In the genomic region with DNA sequence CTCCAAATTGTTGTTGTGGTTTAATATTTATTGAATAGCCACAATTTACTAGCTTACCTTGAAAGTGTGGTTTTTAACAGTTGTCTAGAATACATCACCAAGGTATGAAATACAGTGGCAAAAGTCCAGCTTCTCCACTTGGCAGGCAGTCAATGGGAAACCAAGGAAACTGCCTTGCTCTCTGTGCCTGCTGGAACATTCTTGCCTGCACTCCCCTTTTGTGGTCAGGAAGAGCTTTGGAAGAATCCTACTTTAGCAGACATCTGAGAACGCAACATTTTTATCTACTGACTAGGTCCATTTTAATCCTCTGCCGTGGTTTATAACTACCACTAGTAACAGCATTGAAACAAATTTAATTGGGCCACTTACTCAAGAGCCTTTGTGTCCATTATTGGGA, we compare ENCODE assay signal across 7 cellular contexts.
A peak's percentile ranks its signal among the peaks of the same experiment; 100 is the strongest.
DNase-seq lines count a peak whose midpoint lies in the region; ATAC-seq and TF ChIP-seq lines count a peak whose summit lies in the region.

No MANE protein-coding gene starts in this region.

- no peak overlapping the region for H3K27ac ChIP-seq in tibial nerve

- no peak overlapping the region for H3K4me3 ChIP-seq in HFF-Myc (replicated peaks; ENCODE audit: low read depth, low read length)
- no peak overlapping the region for H3K4me3 ChIP-seq in fibroblast of villous mesenchyme (ENCODE audit: low read depth, low read length)
- no peak overlapping the region for H3K4me3 ChIP-seq in tibial nerve

- TF ChIP-seq POLR2A in tibial nerve (IDR thresholded peaks at IDR 0.05): no peak

- no peaks in the 10 kb centered on the region for H3K9me3 ChIP-seq in tibial nerve

- TF ChIP-seq CTCF in HFF-Myc (IDR thresholded peaks at IDR 0.05; ENCODE audit: low read depth, low read length, missing control alignments) (no peak), fibroblast of villous mesenchyme (IDR thresholded peaks at IDR 0.05; ENCODE audit: insufficient read depth, low read depth, low read length) (no peak), tibial nerve (IDR thresholded peaks at IDR 0.05) (no peak)

- H3K36me3 ChIP-seq in tibial nerve: no peaks in the 10 kb centered on the region

- no peaks in the 10 kb centered on the region for H3K27me3 ChIP-seq in tibial nerve

- peak; percentile 99 for ATAC-seq in SK-N-SH treated with all-trans-retinoic acid at 6 μM for 48 hours
- no peak for ATAC-seq in GM18867 (IDR thresholded peaks at IDR 0.05; ENCODE audit: unreplicated experiment)
- ATAC-seq in HG02610 (IDR thresholded peaks at IDR 0.05; ENCODE audit: unreplicated experiment): no peak
- ATAC-seq in GM19463 (IDR thresholded peaks at IDR 0.05; ENCODE audit: unreplicated experiment): no peak

- no peak for TF ChIP-seq EP300 in tibial nerve (IDR thresholded peaks at IDR 0.05)

- DNase-seq in HFF-Myc (ENCODE audit: extremely low read depth, low read depth): peak; percentile 65
- DNase-seq in fibroblast of villous mesenchyme (ENCODE audit: low read depth): peak; percentile 86
- peak; percentile 24 to 47 for DNase-seq in tibial nerve (ENCODE audit: low spot score in 2 of 2)

- no peaks in the 10 kb centered on the region for H3K4me1 ChIP-seq in tibial nerve

- whole genome bisulfite sequencing in tibial nerve, 2 donors: 72 to 87% methylated on average over 2 of the region's 2 CpGs

TF ChIP-seq in SK-N-SH treated with all-trans-retinoic acid at 6 μM for 48 hours, 23 proteins besides CTCF, POLR2A, EP300 and RAD21:
- TF ChIP-seq PPARA (CRISPR knock-in tag; IDR thresholded peaks at IDR 0.05; ENCODE audit: borderline replicate concordance) (no peak), ESRRG (CRISPR knock-in tag; IDR thresholded peaks at IDR 0.05) (no peak), ISL1 (CRISPR knock-in tag; IDR thresholded peaks at IDR 0.05) (peak; percentile 72), ZC3H10 (CRISPR knock-in tag; IDR thresholded peaks at IDR 0.05) (no peak), RARB (CRISPR knock-in tag; IDR thresholded peaks at IDR 0.05) (no peak), PATZ1 (CRISPR knock-in tag; IDR thresholded peaks at IDR 0.05; ENCODE audit: borderline replicate concordance) (peak; percentile 44; the same call in 1 of the 2 replicates)
- TF ChIP-seq, protein P1, sequence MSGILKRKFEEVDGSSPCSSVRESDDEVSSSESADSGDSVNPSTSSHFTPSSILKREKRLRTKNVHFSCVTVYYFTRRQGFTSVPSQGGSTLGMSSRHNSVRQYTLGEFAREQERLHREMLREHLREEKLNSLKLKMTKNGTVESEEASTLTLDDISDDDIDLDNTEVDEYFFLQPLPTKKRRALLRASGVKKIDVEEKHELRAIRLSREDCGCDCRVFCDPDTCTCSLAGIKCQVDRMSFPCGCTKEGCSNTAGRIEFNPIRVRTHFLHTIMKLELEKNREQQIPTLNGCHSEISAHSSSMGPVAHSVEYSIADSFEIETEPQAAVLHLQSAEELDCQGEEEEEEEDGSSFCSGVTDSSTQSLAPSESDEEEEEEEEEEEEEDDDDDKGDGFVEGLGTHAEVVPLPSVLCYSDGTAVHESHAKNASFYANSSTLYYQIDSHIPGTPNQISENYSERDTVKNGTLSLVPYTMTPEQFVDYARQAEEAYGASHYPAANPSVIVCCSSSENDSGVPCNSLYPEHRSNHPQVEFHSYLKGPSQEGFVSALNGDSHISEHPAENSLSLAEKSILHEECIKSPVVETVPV (CRISPR knock-in tag; IDR thresholded peaks at IDR 0.05): no peak

Comparison
In these comparisons a context has a peak if more than half of its experiments do, and no peak if none do; other contexts are left out.
1. DNase-seq: peak in every context shown above with its lines; median percentile 86 in fibroblast of villous mesenchyme; 65 in HFF-Myc; 36 in tibial nerve.